ENCODE assay signal across 18 cellular contexts in the genomic region with DNA sequence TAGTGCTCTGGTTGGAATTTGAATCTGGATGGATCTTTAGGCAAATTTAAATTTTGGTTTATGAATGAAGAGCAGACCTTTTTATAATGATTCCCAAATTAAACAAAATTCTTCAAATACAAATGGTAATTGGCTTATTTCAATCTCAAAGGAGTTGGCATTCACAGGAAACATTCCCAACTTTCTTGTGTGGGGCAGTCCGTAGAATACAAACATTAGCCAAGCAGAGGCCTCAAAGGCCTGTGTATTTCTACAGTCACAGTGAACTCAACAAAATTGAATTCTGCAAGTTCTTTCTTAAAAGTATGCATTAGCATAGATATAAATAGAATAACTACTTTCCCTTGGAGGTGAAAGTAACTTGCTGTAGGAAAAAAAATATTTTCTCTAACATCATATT.
"Had no signal": no experiment of that assay in that cellular context is flagged by ENCODE, and none has a peak within 500 bp of the region (broad histone marks: within the 10 kb centered on the region; RNA-seq: fewer than 3 reads in every experiment).

No MANE protein-coding gene starts in this region.

- H3K9me3 ChIP-seq: SK-N-SH had no signal

- H3K4me2 ChIP-seq: SK-N-SH had no signal

- H3K27ac ChIP-seq: HL-60, RWPE1 had no signal

- H3K9me2 ChIP-seq: SK-N-SH had no signal

- DNase-seq: KBM-7, MV-4-11, NCI-H1048, NCI-H1105, NCI-H1417, NCI-H1436 treated with DMSO at 0.1 percent for 48 hours, NCI-H1694, NCI-H1930, NCI-H2081, NCI-H2107, NCI-H2227 treated with DMSO at 0.1 percent for 48 hours, NCI-H524, NCI-H526 treated with DMSO at 0.1 percent for 48 hours, NCI-H748 treated with DMSO at 0.1 percent for 48 hours, SHP77, SK-N-SH had no signal

- H3K9ac ChIP-seq: SK-N-SH had no signal
